Comparison of ENCODE assay signal across 22 cellular contexts in the genomic region with DNA sequence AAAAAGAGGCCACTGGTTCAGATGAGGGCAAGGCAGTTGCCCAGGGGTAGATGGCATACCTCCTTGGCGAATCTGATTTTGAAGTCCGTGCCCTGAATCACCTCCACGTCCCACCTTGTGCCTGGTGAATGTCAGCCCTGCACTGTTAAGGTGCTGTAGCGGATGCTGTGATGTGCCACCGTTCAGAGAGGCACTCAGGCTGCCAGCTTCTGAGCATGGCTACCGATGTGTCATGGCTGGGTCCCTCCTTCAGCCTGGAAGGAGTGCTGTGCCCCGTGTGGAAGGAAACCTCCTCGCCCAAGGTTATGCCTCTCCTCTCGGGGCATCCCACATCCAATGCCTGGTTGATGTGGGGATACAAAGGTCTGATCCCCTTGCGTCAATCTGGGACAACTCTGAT.
"Had no signal": no experiment of that assay in that cellular context is flagged by ENCODE, and none has a peak within 500 bp of the region (broad histone marks: within the 10 kb centered on the region; RNA-seq: fewer than 3 reads in every experiment).

No MANE protein-coding gene starts in this region.

- ATAC-seq: activated CD4-positive, alpha-beta T cell treated with anti-CD3 and anti-CD28 coated beads for 36 hours; activated naive CD4-positive, alpha-beta T cell treated with anti-CD3 and anti-CD28 coated beads, Interleukin-2, amount 50 U/mL, for 72 hours; activated T-helper 17 cell treated with anti-CD3 and anti-CD28 coated beads, Interleukin-2, amount 50 U/mL, for 72 hours; heart right ventricle; left colon; right lobe of liver had no signal

- H3K4me3 Mint-ChIP-seq: activated CD4-positive, alpha-beta T cell treated with anti-CD3 and anti-CD28 coated beads for 36 hours; activated T-cell treated with anti-CD3 and anti-CD28 coated beads, Interleukin-2, amount 50 U/mL, for 24 hours; activated T-helper 17 cell treated with anti-CD3 and anti-CD28 coated beads, Interleukin-2, amount 50 U/mL, for 72 hours; brain; nephron; T-helper 2 cell treated with Interferon-gamma antibody and Interleukin-4, amounts not matched to agents 5 μg/mL and 100 μg/mL, for 36 hours had no signal

- H3K27me3 Mint-ChIP-seq: activated T-helper 17 cell treated with anti-CD3 and anti-CD28 coated beads, Interleukin-2, amount 50 U/mL, for 72 hours; brain had no signal

- H3K9me3 ChIP-seq: right lobe of liver, thoracic aorta, upper lobe of left lung had no signal

- H3K27me3 ChIP-seq: heart right ventricle, right lobe of liver, upper lobe of left lung had no signal

- H3K27ac Mint-ChIP-seq: activated CD4-positive, alpha-beta T cell treated with anti-CD3 and anti-CD28 coated beads for 36 hours; activated naive CD4-positive, alpha-beta T cell treated with anti-CD3 and anti-CD28 coated beads, Interleukin-2, amount 50 U/mL, for 72 hours; activated T-cell treated with anti-CD3 and anti-CD28 coated beads, Interleukin-2, amount 50 U/mL, for 24 hours; activated T-helper 17 cell treated with anti-CD3 and anti-CD28 coated beads, Interleukin-2, amount 50 U/mL, for 72 hours; nephron; T-helper 2 cell treated with Interferon-gamma antibody and Interleukin-4, amounts not matched to agents 5 μg/mL and 100 μg/mL, for 36 hours had no signal

- H3K36me3 Mint-ChIP-seq: activated naive CD4-positive, alpha-beta T cell treated with anti-CD3 and anti-CD28 coated beads, Interleukin-2, amount 50 U/mL, for 72 hours; brain had no signal

- H3K4me1 Mint-ChIP-seq: activated T-helper 17 cell treated with anti-CD3 and anti-CD28 coated beads, Interleukin-2, amount 50 U/mL, for 72 hours; nephron had no signal

- H3K36me3 ChIP-seq: heart right ventricle, right lobe of liver, thoracic aorta, upper lobe of left lung, WERI-Rb-1 had no signal

- H3K4me1 ChIP-seq: right lobe of liver, upper lobe of left lung had no signal

- DNase-seq: activated CD4-positive, alpha-beta T cell treated with anti-CD3 and anti-CD28 coated beads for 36 hours; activated CD4-positive, alpha-beta T cell treated with anti-CD3 and anti-CD28 coated beads, Interleukin-2, amount 50 U/mL, for 4 hours; activated CD8-positive, alpha-beta memory T cell treated with anti-CD3 and anti-CD28 coated beads for 24 hours; activated CD8-positive, alpha-beta memory T cell treated with anti-CD3 and anti-CD28 coated beads, Interleukin-2, amount 50 U/mL, for 4 hours; activated T-cell treated with anti-CD3 and anti-CD28 coated beads, Interleukin-2, amount 50 U/mL, for 24 hours; aorta; heart right ventricle; islet precursor cell; left colon; mesenchymal stem cell; occipital lobe; right lobe of liver; stimulated activated CD4-positive, alpha-beta T cell treated with anti-CD3 and anti-CD28 coated beads, Interleukin-1b, Interleukin-23, amount 100 ng/mL, for 48 hours; upper lobe of left lung; WERI-Rb-1 had no signal

- H3K4me3 ChIP-seq: heart right ventricle, right lobe of liver, skin epidermis, thoracic aorta, upper lobe of left lung had no signal

- H3K27ac ChIP-seq: heart right ventricle, right lobe of liver, skin epidermis, thoracic aorta, upper lobe of left lung, WERI-Rb-1 had no signal

- H3K9me3 Mint-ChIP-seq: activated naive CD4-positive, alpha-beta T cell treated with anti-CD3 and anti-CD28 coated beads, Interleukin-2, amount 50 U/mL, for 72 hours; activated T-helper 17 cell treated with anti-CD3 and anti-CD28 coated beads, Interleukin-2, amount 50 U/mL, for 72 hours; nephron; T-helper 2 cell treated with Interferon-gamma antibody and Interleukin-4, amounts not matched to agents 5 μg/mL and 100 μg/mL, for 36 hours had no signal
